Comparison of ENCODE assay signal across 30 cellular contexts in the genomic region with DNA sequence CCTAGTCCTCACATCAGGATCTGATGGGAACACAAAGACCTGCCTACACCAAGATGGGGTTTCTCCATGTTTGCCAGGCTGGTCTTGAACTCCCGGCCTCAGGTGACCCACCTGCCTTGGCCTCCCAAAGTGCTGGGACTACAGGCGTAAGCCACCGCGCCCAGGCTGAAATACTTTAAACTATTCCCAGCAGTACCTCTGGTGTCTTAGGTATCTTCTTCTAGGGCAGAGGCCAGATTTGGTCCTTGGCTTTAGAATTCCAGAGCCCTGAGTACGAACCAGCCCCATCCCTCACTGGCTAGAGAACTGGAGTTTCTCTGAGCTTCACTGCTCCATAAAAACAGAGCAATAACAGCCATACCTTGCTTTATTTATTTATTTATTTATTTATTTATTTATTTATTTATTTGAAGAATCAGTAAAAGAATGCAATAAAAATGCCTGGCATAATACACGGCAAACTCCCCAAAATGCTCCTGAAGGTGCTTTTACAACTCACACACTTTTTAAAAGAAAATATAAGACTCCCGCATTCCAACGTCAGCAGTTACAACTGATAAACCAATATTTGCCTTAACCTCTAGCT.
"Had no signal": no experiment of that assay in that cellular context is flagged by ENCODE, and none has a peak within 500 bp of the region (broad histone marks: within the 10 kb centered on the region; RNA-seq: fewer than 3 reads in every experiment).

No MANE protein-coding gene starts in this region.

- H3K36me3 Mint-ChIP-seq: activated naive CD8-positive, alpha-beta T cell had no signal

- DNase-seq: activated B cell treated with CpG ODN at 0.5 μM for 24 hours; activated CD4-positive, alpha-beta T cell treated with anti-CD3 and anti-CD28 coated beads for 48 hours; activated CD4-positive, alpha-beta T cell treated with anti-CD3 and anti-CD28 coated beads, Interleukin-2, amount 50 U/mL, for 1 hour; activated CD4-positive, alpha-beta T cell treated with anti-CD3 and anti-CD28 coated beads, Interleukin-2, amount 50 U/mL, for 48 hours; activated CD8-positive, alpha-beta memory T cell treated with anti-CD3 and anti-CD28 coated beads for 24 hours; activated CD8-positive, alpha-beta T cell treated with anti-CD3 and anti-CD28 coated beads for 36 hours; activated effector memory CD4-positive, alpha-beta T cell treated with Interleukin-2 at 50 U/mL for 16 hours; activated gamma-delta T cell treated with Interleukin-2 at 50 U/mL for 16 hours; activated naive CD4-positive, alpha-beta T cell treated with anti-CD3 and anti-CD28 coated beads, Interleukin-2, amount 50 U/mL, for 16 hours; activated naive CD4-positive, alpha-beta T cell treated with Interleukin-2 at 50 U/mL for 16 hours; activated T-cell treated with anti-CD3 and anti-CD28 coated beads, Interleukin-2, amount 50 U/mL, for 4 hours; amniotic stem cell; anterior cingulate cortex; brain microvascular endothelial cell; cortex of kidney; dermis blood vessel endothelial cell; effector CD4-positive, alpha-beta T cell; effector memory CD8-positive, alpha-beta T cell; erythroblast; head of caudate nucleus; T-helper 1 cell; T-helper 17 cell; T1000; WERI-Rb-1 had no signal

- H3K4me1 Mint-ChIP-seq: activated B cell treated with CpG ODN at 0.5 μM for 24 hours; activated T-helper 17 cell treated with anti-CD3 and anti-CD28 coated beads, Interleukin-2, amount 50 U/mL, for 72 hours; central memory CD8-positive, alpha-beta T cell; T-helper 17 cell had no signal

- H3K36me3 ChIP-seq: brain microvascular endothelial cell, esophagus muscularis mucosa, WERI-Rb-1 had no signal

- H3K27ac ChIP-seq: brain microvascular endothelial cell, esophagus muscularis mucosa, WERI-Rb-1 had no signal

- ATAC-seq: activated CD4-positive, CD25-positive, alpha-beta regulatory T cell treated with anti-CD3 and anti-CD28 coated beads, Interleukin-2, amount 50 U/mL, for 24 hours; activated CD8-positive, alpha-beta T cell treated with anti-CD3 and anti-CD28 coated beads for 36 hours; activated T-cell treated with anti-CD3 and anti-CD28 coated beads, Interleukin-2, amount 50 U/mL, for 4 hours; activated T-helper 17 cell treated with anti-CD3 and anti-CD28 coated beads, Interleukin-2, amount 50 U/mL, for 72 hours; effector memory CD8-positive, alpha-beta T cell; T-helper 17 cell had no signal

- H3K4me1 ChIP-seq: esophagus muscularis mucosa had no signal

- H3K9me3 Mint-ChIP-seq: activated B cell treated with CpG ODN at 0.5 μM for 24 hours; activated CD8-positive, alpha-beta T cell treated with anti-CD3 and anti-CD28 coated beads for 36 hours; activated T-cell treated with anti-CD3 and anti-CD28 coated beads, Interleukin-2, amount 50 U/mL, for 4 hours; activated T-helper 17 cell treated with anti-CD3 and anti-CD28 coated beads, Interleukin-2, amount 50 U/mL, for 72 hours; central memory CD8-positive, alpha-beta T cell; effector memory CD8-positive, alpha-beta T cell; T-helper 2 cell treated with Interferon-gamma antibody and Interleukin-4, amounts not matched to agents 5 μg/mL and 100 μg/mL, for 36 hours had no signal

- H3K9me3 ChIP-seq: esophagus muscularis mucosa had no signal

- H3K4me3 ChIP-seq: esophagus muscularis mucosa had no signal

- H3K27ac Mint-ChIP-seq: activated B cell treated with CpG ODN at 0.5 μM for 24 hours; activated CD8-positive, alpha-beta T cell treated with anti-CD3 and anti-CD28 coated beads for 36 hours; activated naive CD8-positive, alpha-beta T cell; activated T-helper 17 cell treated with anti-CD3 and anti-CD28 coated beads, Interleukin-2, amount 50 U/mL, for 72 hours; effector memory CD8-positive, alpha-beta T cell; T-helper 17 cell; T-helper 2 cell treated with Interferon-gamma antibody and Interleukin-4, amounts not matched to agents 5 μg/mL and 100 μg/mL, for 36 hours had no signal

- H3K4me3 Mint-ChIP-seq: activated B cell treated with CpG ODN at 0.5 μM for 24 hours; activated CD8-positive, alpha-beta T cell treated with anti-CD3 and anti-CD28 coated beads for 36 hours; activated naive CD8-positive, alpha-beta T cell; activated T-cell treated with anti-CD3 and anti-CD28 coated beads, Interleukin-2, amount 50 U/mL, for 4 hours; activated T-helper 17 cell treated with anti-CD3 and anti-CD28 coated beads, Interleukin-2, amount 50 U/mL, for 72 hours; central memory CD8-positive, alpha-beta T cell; effector memory CD8-positive, alpha-beta T cell; T-helper 17 cell; T-helper 2 cell treated with Interferon-gamma antibody and Interleukin-4, amounts not matched to agents 5 μg/mL and 100 μg/mL, for 36 hours had no signal
